In genomic region chr1:220772846-220773245, GRCh38 we compare ENCODE assay signal across 16 cellular contexts. TPM values are rescaled to one million over a fixed set of nuclear protein-coding genes. Genes with fewer than 3 reads are reported as not detected.
DNase-seq lines count a peak whose midpoint lies in the region; ATAC-seq and TF ChIP-seq lines count a peak whose summit lies in the region.
"Had no signal": no experiment of that assay in that cellular context is flagged by ENCODE, and none has a peak within 500 bp of the region (broad histone marks: within the 10 kb centered on the region; RNA-seq: fewer than 3 reads in every experiment).

No MANE protein-coding gene starts in this region.

- TF ChIP-seq CTCF in nephron progenitor cell (IDR thresholded peaks at IDR 0.05): no peak

- ATAC-seq in GM18867 (IDR thresholded peaks at IDR 0.05; ENCODE audit: unreplicated experiment) (peak; percentile 20), GM21619 (IDR thresholded peaks at IDR 0.05; ENCODE audit: unreplicated experiment) (peak; percentile 41), HG02938 (IDR thresholded peaks at IDR 0.05; ENCODE audit: unreplicated experiment) (peak; percentile 26), naive B cell (ENCODE audit: low read depth in 2 of 2) (no peak)
- ATAC-seq: T-helper 17 cell had no signal

- peaks cover 0 to 5% of the 10 kb centered on the region in 2 donors for H3K36me3 Mint-ChIP-seq in naive B cell
- H3K36me3 Mint-ChIP-seq in nephron progenitor cell (ENCODE audit: low read depth): peaks cover 9% of the 10 kb centered on the region

- H3K27ac Mint-ChIP-seq in naive B cell: peak overlapping the region in 4 of 6 donors; percentile 18 to 69 (median 38)
- H3K27ac Mint-ChIP-seq in nephron progenitor cell: no peak overlapping the region
- H3K27ac Mint-ChIP-seq: T-helper 17 cell had no signal

- H3K27me3 Mint-ChIP-seq in naive B cell (no peaks in the 10 kb centered on the region), nephron progenitor cell (ENCODE audit: low read depth, poor library complexity) (peaks cover 5% of the 10 kb centered on the region)

- DNase-seq in naive B cell (no peak), nephron progenitor cell (no peak), HCEC 1CT (no peak), NCI-H524 (lab: John Stamatoyannopoulos, UW) (no peak), dedifferentiated amniotic fluid mesenchymal stem cell (ENCODE audit: extremely low spot score) (no peak)
- DNase-seq: DMS79 treated with DMSO at 0.1 percent for 48 hours; NCI-H1105; NCI-H1694 treated with DMSO at 0.1 percent for 48 hours; NCI-H2107; NCI-H226; NCI-H69; NK-92 treated with Interleukin-12 subunit alpha and Interleukin-12 subunit beta, amount 100 ng/mL, for 24 hours; T-helper 17 cell had no signal

- H3K4me3 Mint-ChIP-seq in naive B cell (no peak overlapping the region), nephron progenitor cell (no peak overlapping the region)
- H3K4me3 Mint-ChIP-seq: T-helper 17 cell had no signal

- H3K9me3 Mint-ChIP-seq in naive B cell (peaks cover 0 to 2% (median 0%) of the 10 kb centered on the region in 7 donors), nephron progenitor cell (no peaks in the 10 kb centered on the region)

- H3K4me1 Mint-ChIP-seq in naive B cell (peaks cover 19 to 69% (median 29%) of the 10 kb centered on the region in 3 donors), nephron progenitor cell (no peaks in the 10 kb centered on the region)

RNA-seq across cellular contexts. Expression of gene MTARC1, which starts 13.9 kb away (rescaled TPM):
- polyA plus RNA-seq in naive B cell (ENCODE audit: low read depth in 6 of 6): under 1 TPM in 4 of 6 donors, not detected in 2; 0.19 to 0.91 (median 0.32) TPM

RNA-seq across cellular contexts. Expression of gene MTARC2, which starts 24.7 kb away (rescaled TPM):
- 10 to 100 TPM in 2 of 6 donors, 1 to 10 TPM in 4; 2.4 to 23.7 (median 4.0) TPM for polyA plus RNA-seq in naive B cell (ENCODE audit: low read depth in 6 of 6)

Comparison
In these comparisons a context has a peak if more than half of its experiments do, and no peak if none do; other contexts are left out.
1. ATAC-seq: peak in GM18867 (single experiment), GM21619 (single experiment) and HG02938 (single experiment); none in naive B cell (0 of 2).